ENCODE assay signal across 16 cellular contexts in the genomic region with DNA sequence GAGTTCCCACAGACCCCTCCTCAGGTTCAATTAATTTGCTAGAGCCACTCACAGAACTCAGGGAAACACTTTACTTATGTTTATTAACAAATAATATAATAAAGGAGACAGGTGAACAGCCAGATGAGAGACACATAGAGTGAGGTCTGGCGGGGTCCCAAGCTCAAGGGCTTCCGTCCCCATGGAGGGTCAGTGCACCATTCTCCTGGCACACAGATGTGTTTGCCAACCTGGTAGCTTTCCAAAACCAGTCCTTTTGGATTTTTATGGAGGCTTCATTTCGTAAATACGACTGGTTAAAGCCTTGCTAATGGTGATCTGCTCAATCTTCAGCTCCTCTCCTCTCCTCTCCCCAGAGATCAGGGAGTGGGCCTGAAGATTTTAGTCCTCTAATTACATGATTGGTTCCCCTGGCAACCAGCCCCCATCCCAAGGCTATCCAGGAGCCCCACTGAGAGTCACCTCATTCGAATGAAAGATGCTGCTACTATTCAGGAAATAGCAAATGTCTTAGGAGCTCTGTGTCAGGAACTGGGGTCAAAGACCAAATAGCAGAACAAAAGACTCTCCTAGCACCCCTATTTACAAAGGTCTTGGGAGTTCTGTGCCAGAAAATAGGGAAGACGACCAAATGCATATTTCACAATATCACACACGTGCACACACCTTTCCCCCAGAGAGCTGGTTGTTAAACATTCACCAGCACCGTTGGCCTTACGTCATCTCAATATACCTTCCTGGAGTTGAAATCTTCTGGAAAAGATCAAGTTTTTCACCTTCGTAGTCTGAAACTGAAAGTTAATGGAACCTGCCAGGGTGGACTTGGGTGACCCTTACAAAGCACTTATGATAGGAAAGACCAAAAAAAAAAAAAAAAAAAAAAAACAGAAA. TPM values are rescaled to one million over a fixed set of nuclear protein-coding genes. Genes with fewer than 3 reads are reported as not detected.
DNase-seq lines count a peak whose midpoint lies in the region; ATAC-seq, FAIRE-seq and TF ChIP-seq lines count a peak whose summit lies in the region.
"Had no signal": no experiment of that assay in that cellular context is flagged by ENCODE, and none has a peak within 500 bp of the region (broad histone marks: within the 10 kb centered on the region; RNA-seq: fewer than 3 reads in every experiment).

No MANE protein-coding gene starts in this region.

- intact Hi-C loops in Right ventricle myocardium superior (cut with DNase I): no loop called here
- intact Hi-C loops in mucosa of descending colon (cut with DNase I, micrococcal nuclease): no loop called here
- intact Hi-C loops in upper lobe of right lung (cut with DNase I): no loop called here

- H3K4me3 ChIP-seq in right atrium auricular region: no peak overlapping the region
- no peak overlapping the region for H3K4me3 ChIP-seq in mucosa of descending colon
- no peak overlapping the region for H3K4me3 ChIP-seq in upper lobe of right lung

- H3K36me3 ChIP-seq in right atrium auricular region: no peaks in the 10 kb centered on the region
- no peaks in the 10 kb centered on the region for H3K36me3 ChIP-seq in mucosa of descending colon (ENCODE audit: low read depth)
- no peaks in the 10 kb centered on the region for H3K36me3 ChIP-seq in upper lobe of right lung

- peak; percentile 31 for FAIRE-seq in colon (lab: Jason Lieb, UNC)
- FAIRE-seq: astrocyte had no signal

- peak; percentile 25 for ATAC-seq in Right ventricle myocardium superior (ENCODE audit: poor library complexity)
- ATAC-seq in mucosa of descending colon: peak; percentile 91
- ATAC-seq in upper lobe of right lung: peak; percentile 69
- ATAC-seq in GM21381 (IDR thresholded peaks at IDR 0.05; ENCODE audit: unreplicated experiment): no peak
- ATAC-seq: stimulated activated naive CD8-positive, alpha-beta T cell treated with anti-CD3 and anti-CD28 coated beads, Interleukin-15, Interleukin-2, amounts not matched to agents 100 U/mL and 50 U/mL, for 24 hours had no signal

- H3K27me3 ChIP-seq in right atrium auricular region: no peaks in the 10 kb centered on the region
- H3K27me3 ChIP-seq in upper lobe of right lung: no peaks in the 10 kb centered on the region

- H3K4me1 ChIP-seq in right atrium auricular region: no peaks in the 10 kb centered on the region
- H3K4me1 ChIP-seq in mucosa of descending colon (ENCODE audit: low read depth): peaks cover 9% of the 10 kb centered on the region
- H3K4me1 ChIP-seq in upper lobe of right lung: no peaks in the 10 kb centered on the region

- no peak for DNase-seq in Right ventricle myocardium superior
- DNase-seq in right atrium auricular region (ENCODE audit: low spot score): no peak
- DNase-seq in mucosa of descending colon: peak in 2 of 3 donors; percentile 37 to 83
- DNase-seq in upper lobe of right lung: no peak
- no peak for DNase-seq in OCI-M1 (lab: John Stamatoyannopoulos, UW)
- DNase-seq in NCI-H748 (lab: John Stamatoyannopoulos, UW; ENCODE audit: unreplicated experiment): no peak
- DNase-seq: ACHN; activated gamma-delta T cell treated with Interleukin-2 at 50 U/mL for 16 hours; CD4-positive, CD25-positive, alpha-beta regulatory T cell; NCI-H2171; SIG-M5; stimulated activated CD4-positive, alpha-beta T cell treated with anti-CD3 and anti-CD28 coated beads, Interleukin-12 subunit alpha, Interleukin-12 subunit beta, amount 100 ng/mL, for 4 hours; stimulated activated naive CD8-positive, alpha-beta T cell treated with anti-CD3 and anti-CD28 coated beads, Interleukin-15, Interleukin-2, amounts not matched to agents 100 U/mL and 50 U/mL, for 24 hours had no signal

- H3K27ac ChIP-seq in right atrium auricular region (no peak overlapping the region), upper lobe of right lung (peak overlapping the region; percentile 11)

- TF ChIP-seq CTCF in right atrium auricular region (IDR thresholded peaks at IDR 0.05): no peak
- TF ChIP-seq CTCF in mucosa of descending colon (IDR thresholded peaks at IDR 0.05): no peak
- no peak for TF ChIP-seq CTCF in upper lobe of right lung (IDR thresholded peaks at IDR 0.05)

- H3K9me3 ChIP-seq in right atrium auricular region: peaks cover 0 to 3% of the 10 kb centered on the region in 2 donors
- peaks cover under 1% of the 10 kb centered on the region for H3K9me3 ChIP-seq in mucosa of descending colon
- H3K9me3 ChIP-seq in upper lobe of right lung: no peaks in the 10 kb centered on the region

RNA-seq across cellular contexts. Expression of a gene that starts 23.8 kb away (rescaled TPM):
- total RNA-seq in Right ventricle myocardium superior: 105 TPM
- 100 to 1,000 TPM in 1 of 2 donors, 10 to 100 TPM in 1; 80.1 to 102 TPM for total RNA-seq in right atrium auricular region
- total RNA-seq in mucosa of descending colon: 100 to 1,000 TPM; 157 to 175 (median 172) TPM
- total RNA-seq in upper lobe of right lung: 164 TPM

Comparison
In these comparisons a context has a peak if more than half of its experiments do, and no peak if none do; other contexts are left out.
1. DNase-seq: peak in mucosa of descending colon (2 of 3); none in Right ventricle myocardium superior (single experiment), right atrium auricular region (single experiment), upper lobe of right lung (single experiment), OCI-M1 (single experiment) and NCI-H748 (single experiment).